In genomic region chr2:47566207-47566858, GRCh38 we compare ENCODE assay signal across 26 cellular contexts.
"Had no signal": no experiment of that assay in that cellular context is flagged by ENCODE, and none has a peak within 500 bp of the region (broad histone marks: within the 10 kb centered on the region; RNA-seq: fewer than 3 reads in every experiment).

No MANE protein-coding gene starts in this region.

- H3K9ac ChIP-seq: KMS-11 had no signal

- FAIRE-seq: TTC549 had no signal

- H3K36me3 ChIP-seq: MG63 had no signal

- DNase-seq: activated CD4-positive, alpha-beta memory T cell treated with anti-CD3 and anti-CD28 coated beads, Interleukin-2, amount 10 ng/mL, durations not matched to agents 7 days and 5 days; activated CD4-positive, alpha-beta T cell treated with anti-CD3 and anti-CD28 coated beads, Interleukin-2, amount 50 U/mL, for 1 hour; activated CD4-positive, CD25-positive, alpha-beta regulatory T cell; activated gamma-delta T cell treated with Interleukin-2 at 50 U/mL for 16 hours; activated naive CD4-positive, alpha-beta T cell treated with anti-CD3 and anti-CD28 coated beads, Interleukin-2, amount 10 ng/mL, durations not matched to agents 7 days and 5 days; activated naive CD8-positive, alpha-beta T cell treated with anti-CD3 and anti-CD28 coated beads for 36 hours; activated T-cell treated with anti-CD3 and anti-CD28 coated beads, Interleukin-2, amount 50 U/mL, for 72 hours; cerebellar nuclear complex; MG63; MV-4-11; NCI-H1092 treated with DMSO at 0.1 percent for 48 hours; NCI-H1417 treated with DMSO at 0.1 percent for 48 hours; NCI-H1694; NCI-H2029; NCI-H2107; NCI-H2171 treated with DMSO at 0.1 percent for 48 hours; NCI-H226; NCI-H526 treated with DMSO at 0.1 percent for 48 hours; OCI-M1; RPMI8226; T-cell; T-helper 2 cell; T1000 had no signal

- H3K27ac ChIP-seq: KMS-11, SK-N-MC had no signal

- H3K4me2 ChIP-seq: KMS-11 had no signal

- H3K4me3 ChIP-seq: MG63, SK-N-MC had no signal

- H3K9me3 ChIP-seq: MG63 had no signal
